ENCODE assay signal across 31 cellular contexts in the genomic region with DNA sequence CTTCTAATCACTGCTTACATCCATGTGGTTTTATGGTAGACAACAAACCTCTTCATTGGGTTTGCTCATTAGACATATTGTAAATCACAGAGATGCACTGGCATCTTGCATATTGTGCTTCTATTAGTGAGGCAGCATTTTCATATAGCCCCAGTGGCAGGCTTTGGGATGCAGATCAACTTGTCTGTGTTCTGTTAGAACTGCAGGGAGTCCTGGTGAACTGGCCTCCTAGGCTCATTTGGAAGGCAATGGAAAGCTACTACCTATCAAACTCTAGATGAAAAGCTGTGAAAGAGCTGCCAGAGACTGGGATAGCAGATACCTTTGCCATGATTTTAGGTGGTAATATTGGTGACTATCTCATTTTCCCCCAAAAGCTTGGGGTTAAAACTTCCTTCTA.
"Had no signal": no experiment of that assay in that cellular context is flagged by ENCODE, and none has a peak within 500 bp of the region (broad histone marks: within the 10 kb centered on the region; RNA-seq: fewer than 3 reads in every experiment).

No MANE protein-coding gene starts in this region.

- H3K36me3 ChIP-seq: adrenal gland, heart left ventricle, left lung, lower lobe of right lung, neutrophil, uterus had no signal

- H3K9me3 ChIP-seq: adrenal gland, heart left ventricle, left lung, lower lobe of right lung, mucosa of descending colon, neutrophil, uterus had no signal

- H3K27ac ChIP-seq: adrenal gland, heart left ventricle, left lung, lower lobe of right lung, neutrophil, skin epidermis, uterus had no signal

- H3K27me3 ChIP-seq: adrenal gland, heart left ventricle, left lung, neutrophil, uterus had no signal

- H3K27ac Mint-ChIP-seq: activated CD4-positive, alpha-beta T cell treated with anti-CD3 and anti-CD28 coated beads for 36 hours; activated naive CD4-positive, alpha-beta T cell treated with anti-CD3 and anti-CD28 coated beads for 36 hours; activated naive CD8-positive, alpha-beta T cell treated with anti-CD3 and anti-CD28 coated beads for 36 hours; brain; effector memory CD8-positive, alpha-beta T cell; natural killer cell treated with Interleukin-12 subunit alpha and Interleukin-12 subunit beta and Interleukin-15 and Interleukin-18, amount 100 ng/mL, for 72 hours; stimulated activated effector memory CD8-positive, alpha-beta T cell treated with anti-CD3 and anti-CD28 coated beads, Interleukin-12 subunit alpha, Interleukin-12 subunit beta, amount 100 ng/mL, for 72 hours; stimulated activated naive CD8-positive, alpha-beta T cell treated with anti-CD3 and anti-CD28 coated beads, Interleukin-15, Interleukin-2, amounts not matched to agents 100 ng/mL and 50 ng/mL, for 24 hours; T-helper 2 cell treated with Interferon-gamma antibody and Interleukin-4, amounts not matched to agents 5 μg/mL and 100 μg/mL, for 36 hours; type B pancreatic cell had no signal

- H3K4me1 ChIP-seq: adrenal gland, heart left ventricle, left lung, lower lobe of right lung, uterus had no signal

- H3K36me3 Mint-ChIP-seq: activated naive CD8-positive, alpha-beta T cell treated with anti-CD3 and anti-CD28 coated beads for 36 hours; brain; natural killer cell treated with Interleukin-12 subunit alpha and Interleukin-12 subunit beta and Interleukin-15 and Interleukin-18, amount 100 ng/mL, for 72 hours; stimulated activated effector memory CD8-positive, alpha-beta T cell treated with anti-CD3 and anti-CD28 coated beads, Interleukin-12 subunit alpha, Interleukin-12 subunit beta, amount 100 ng/mL, for 72 hours; type B pancreatic cell had no signal

- ATAC-seq: activated CD4-positive, alpha-beta T cell treated with anti-CD3 and anti-CD28 coated beads for 36 hours; effector memory CD8-positive, alpha-beta T cell; heart left ventricle; left lung; lower lobe of right lung; mucosa of descending colon; natural killer cell treated with Interleukin-12 subunit alpha and Interleukin-12 subunit beta and Interleukin-15 and Interleukin-18, amount 100 ng/mL, for 72 hours; sciatic nerve; stimulated activated effector memory CD8-positive, alpha-beta T cell treated with anti-CD3 and anti-CD28 coated beads, Interleukin-12 subunit alpha, Interleukin-12 subunit beta, amount 100 ng/mL, for 72 hours had no signal

- H3K9me3 Mint-ChIP-seq: activated naive CD4-positive, alpha-beta T cell treated with anti-CD3 and anti-CD28 coated beads for 36 hours; activated naive CD8-positive, alpha-beta T cell treated with anti-CD3 and anti-CD28 coated beads for 36 hours; effector memory CD8-positive, alpha-beta T cell; natural killer cell treated with Interleukin-12 subunit alpha and Interleukin-12 subunit beta and Interleukin-15 and Interleukin-18, amount 100 ng/mL, for 72 hours; stimulated activated effector memory CD8-positive, alpha-beta T cell treated with anti-CD3 and anti-CD28 coated beads, Interleukin-12 subunit alpha, Interleukin-12 subunit beta, amount 100 ng/mL, for 72 hours; stimulated activated naive CD8-positive, alpha-beta T cell treated with anti-CD3 and anti-CD28 coated beads, Interleukin-15, Interleukin-2, amounts not matched to agents 100 ng/mL and 50 ng/mL, for 24 hours; T-helper 2 cell treated with Interferon-gamma antibody and Interleukin-4, amounts not matched to agents 5 μg/mL and 100 μg/mL, for 36 hours; type B pancreatic cell had no signal

- H3K27me3 Mint-ChIP-seq: activated CD4-positive, alpha-beta T cell treated with anti-CD3 and anti-CD28 coated beads for 36 hours; activated naive CD8-positive, alpha-beta T cell treated with anti-CD3 and anti-CD28 coated beads for 36 hours; effector memory CD8-positive, alpha-beta T cell; natural killer cell treated with Interleukin-12 subunit alpha and Interleukin-12 subunit beta and Interleukin-15 and Interleukin-18, amount 100 ng/mL, for 72 hours; stimulated activated naive CD8-positive, alpha-beta T cell treated with anti-CD3 and anti-CD28 coated beads, Interleukin-15, Interleukin-2, amounts not matched to agents 100 ng/mL and 50 ng/mL, for 24 hours; type B pancreatic cell had no signal

- FAIRE-seq: endothelial cell of umbilical vein, islet of Langerhans had no signal

- H3K4me1 Mint-ChIP-seq: activated CD4-positive, alpha-beta T cell treated with anti-CD3 and anti-CD28 coated beads for 36 hours; activated naive CD8-positive, alpha-beta T cell treated with anti-CD3 and anti-CD28 coated beads for 36 hours; stimulated activated effector memory CD8-positive, alpha-beta T cell treated with anti-CD3 and anti-CD28 coated beads, Interleukin-12 subunit alpha, Interleukin-12 subunit beta, amount 100 ng/mL, for 72 hours had no signal

- H3K4me3 Mint-ChIP-seq: activated CD4-positive, alpha-beta T cell treated with anti-CD3 and anti-CD28 coated beads for 36 hours; activated naive CD4-positive, alpha-beta T cell treated with anti-CD3 and anti-CD28 coated beads for 36 hours; activated naive CD8-positive, alpha-beta T cell treated with anti-CD3 and anti-CD28 coated beads for 36 hours; brain; effector memory CD8-positive, alpha-beta T cell; natural killer cell treated with Interleukin-12 subunit alpha and Interleukin-12 subunit beta and Interleukin-15 and Interleukin-18, amount 100 ng/mL, for 72 hours; stimulated activated effector memory CD8-positive, alpha-beta T cell treated with anti-CD3 and anti-CD28 coated beads, Interleukin-12 subunit alpha, Interleukin-12 subunit beta, amount 100 ng/mL, for 72 hours; stimulated activated naive CD8-positive, alpha-beta T cell treated with anti-CD3 and anti-CD28 coated beads, Interleukin-15, Interleukin-2, amounts not matched to agents 100 ng/mL and 50 ng/mL, for 24 hours; T-helper 2 cell treated with Interferon-gamma antibody and Interleukin-4, amounts not matched to agents 5 μg/mL and 100 μg/mL, for 36 hours; type B pancreatic cell had no signal

- H3K4me3 ChIP-seq: adrenal gland, heart left ventricle, left lung, lower lobe of right lung, mucosa of descending colon, skin epidermis, uterus had no signal

- DNase-seq: activated CD4-positive, alpha-beta T cell treated with anti-CD3 and anti-CD28 coated beads for 36 hours; activated CD4-positive, alpha-beta T cell treated with anti-CD3 and anti-CD28 coated beads, Interleukin-2, amount 50 U/mL, for 48 hours; activated CD4-positive, CD25-positive, alpha-beta regulatory T cell; activated CD8-positive, alpha-beta memory T cell treated with anti-CD3 and anti-CD28 coated beads for 24 hours; activated effector memory CD4-positive, alpha-beta T cell treated with Interleukin-2 at 50 U/mL for 16 hours; activated naive CD4-positive, alpha-beta T cell treated with anti-CD3 and anti-CD28 coated beads for 36 hours; activated naive CD8-positive, alpha-beta T cell treated with anti-CD3 and anti-CD28 coated beads for 36 hours; adrenal gland; aorta; caudate nucleus; cortex of kidney; effector memory CD8-positive, alpha-beta T cell; heart left ventricle; left lung; lower lobe of right lung; mucosa of descending colon; retina; stimulated activated CD4-positive, alpha-beta T cell treated with anti-CD3 and anti-CD28 coated beads, Interleukin-4, amount 100 ng/mL, for 24 hours; T-helper 1 cell; uterus had no signal
